Comparison of ENCODE assay signal across 8 cellular contexts in genomic region chr7:767941-768729, GRCh38. TPM values are rescaled to one million over a fixed set of nuclear protein-coding genes. Genes with fewer than 3 reads are reported as not detected.
DNase-seq lines count a peak whose midpoint lies in the region; ATAC-seq lines count a peak whose summit lies in the region.

No MANE protein-coding gene starts in this region.

- in situ Hi-C loops in G401 (cut with HindIII; ENCODE audit: low sequenced_read_pairs): no loop called here

- H3K27ac ChIP-seq in effector memory CD4-positive, alpha-beta T cell (ENCODE audit: insufficient read depth, low read length, poor library complexity, severe bottlenecking): no peak overlapping the region

- DNase-seq in G401 (ENCODE audit: low spot score): peak; percentile 93
- peak; percentile 99 for DNase-seq in NCI-H2196 (lab: John Stamatoyannopoulos, UW; ENCODE audit: unreplicated experiment)
- DNase-seq in dermis blood vessel endothelial cell: peak; percentile 76
- DNase-seq in putamen (ENCODE audit: low spot score): peak; percentile 29
- DNase-seq in effector memory CD4-positive, alpha-beta T cell: no peak
- no peak for DNase-seq in NCI-H526 treated with DMSO at 0.1 percent for 48 hours (lab: John Stamatoyannopoulos, UW)
- DNase-seq in effector CD4-positive, alpha-beta T cell: no peak

- ATAC-seq in HG03460 (IDR thresholded peaks at IDR 0.05; ENCODE audit: unreplicated experiment): no peak

- H3K4me1 ChIP-seq in effector memory CD4-positive, alpha-beta T cell (ENCODE audit: control insufficient read depth, insufficient read depth, low read length, poor library complexity, severe bottlenecking): no peaks in the 10 kb centered on the region

- H3K27me3 ChIP-seq in effector memory CD4-positive, alpha-beta T cell (replicated peaks; ENCODE audit: control insufficient read depth, insufficient read depth, low read length, poor library complexity, severe bottlenecking): no peaks in the 10 kb centered on the region

- no peak overlapping the region for H3K4me3 ChIP-seq in effector memory CD4-positive, alpha-beta T cell (ENCODE audit: insufficient read depth, low read depth, low read length, poor library complexity, severe bottlenecking)

- H3K36me3 ChIP-seq in effector memory CD4-positive, alpha-beta T cell (ENCODE audit: control insufficient read depth, insufficient read depth, low read length): peaks cover 22% of the 10 kb centered on the region

- no peaks in the 10 kb centered on the region for H3K9me3 ChIP-seq in effector memory CD4-positive, alpha-beta T cell (ENCODE audit: control insufficient read depth, low read length)

RNA-seq across cellular contexts. Expression of gene PRKAR1B, which starts 41.1 kb away (rescaled TPM):
- total RNA-seq in G401 (2014; rRNA removed; shearing (Covaris generic)): 73.7 and 83.1 TPM in 2 replicates
- total RNA-seq in dermis blood vessel endothelial cell: 77.9 and 82.4 TPM in 2 replicates

RNA-seq across cellular contexts. Expression of gene DNAAF5, which starts 41.6 kb away (rescaled TPM):
- total RNA-seq in G401 (2014; rRNA removed; shearing (Covaris generic)): 54.0 and 63.5 TPM in 2 replicates
- 19.2 and 40.7 TPM in 2 replicates for total RNA-seq in dermis blood vessel endothelial cell

Comparison
In these comparisons a context has a peak if more than half of its experiments do, and no peak if none do; other contexts are left out.
1. DNase-seq: peak in G401 (single experiment), NCI-H2196 (single experiment), dermis blood vessel endothelial cell (single experiment) and putamen (single experiment); none in effector memory CD4-positive, alpha-beta T cell (0 of 3), NCI-H526 treated with DMSO at 0.1 percent for 48 hours (single experiment) and effector CD4-positive, alpha-beta T cell (single experiment).